19 cellular contexts compared by ENCODE assay signal in genomic region chr3:115633467-115633866, GRCh38. TPM values are rescaled to one million over a fixed set of nuclear protein-coding genes. Genes with fewer than 3 reads are reported as not detected.
"Had no signal": no experiment of that assay in that cellular context is flagged by ENCODE, and none has a peak within 500 bp of the region (broad histone marks: within the 10 kb centered on the region; RNA-seq: fewer than 3 reads in every experiment).

No MANE protein-coding gene starts in this region.

- H3K27ac Mint-ChIP-seq: activated CD4-positive, alpha-beta T cell treated with anti-CD3 and anti-CD28 coated beads, Interleukin-2, amount 10 ng/mL, durations not matched to agents 7 days and 5 days; activated CD8-positive, alpha-beta T cell treated with anti-CD3 and anti-CD28 coated beads, Interleukin-2, amount 10 ng/mL, durations not matched to agents 7 days and 5 days; activated naive CD8-positive, alpha-beta T cell treated with anti-CD3 and anti-CD28 coated beads, Interleukin-2, amount 10 ng/mL, durations not matched to agents 7 days and 5 days; activated T-cell treated with anti-CD3 and anti-CD28 coated beads, Interleukin-2, amount 50 U/mL, for 24 hours; activated T-helper 2 cell treated with anti-CD3 and anti-CD28 coated beads, Interferon-gamma antibody, Interleukin-2, Interleukin-4, amounts not matched to agents 10 μg/mL and 5 μg/mL and 100 μg/mL, durations not matched to agents 14 hours and 24 hours and 36 hours; naive thymus-derived CD4-positive, alpha-beta T cell; neural progenitor cell; stimulated activated naive CD8-positive, alpha-beta T cell treated with anti-CD3 and anti-CD28 coated beads, Interleukin-15, Interleukin-2, amounts not matched to agents 100 ng/mL and 50 ng/mL, for 24 hours had no signal

- H3K9ac ChIP-seq: neural progenitor cell had no signal

- H3K27me3 ChIP-seq: body of pancreas, neural progenitor cell, vagina had no signal

- DNase-seq: activated CD4-positive, alpha-beta T cell treated with anti-CD3 and anti-CD28 coated beads, Interleukin-2, amount 10 ng/mL, durations not matched to agents 7 days and 5 days; activated CD8-positive, alpha-beta T cell treated with anti-CD3 and anti-CD28 coated beads, Interleukin-2, amount 10 ng/mL, durations not matched to agents 7 days and 5 days; activated naive CD4-positive, alpha-beta T cell treated with Interleukin-2 at 50 U/mL for 16 hours; activated naive CD8-positive, alpha-beta T cell treated with anti-CD3 and anti-CD28 coated beads, Interleukin-2, amount 10 ng/mL, durations not matched to agents 7 days and 5 days; activated T-cell treated with anti-CD3 and anti-CD28 coated beads, Interleukin-2, amount 50 U/mL, for 24 hours; body of pancreas; left cardiac atrium; mesendoderm; naive thymus-derived CD4-positive, alpha-beta T cell; psoas muscle; right cardiac atrium; stimulated activated CD4-positive, alpha-beta T cell treated with anti-CD3 and anti-CD28 coated beads, Interleukin-2, amount 100 ng/mL, for 24 hours; transverse colon had no signal

- H3K36me3 ChIP-seq: neural progenitor cell, transverse colon, vagina had no signal

- H3K4me3 ChIP-seq: body of pancreas, hepatocyte, neural progenitor cell, psoas muscle, transverse colon, vagina had no signal

- FAIRE-seq: islet of Langerhans had no signal

- H3K36me3 Mint-ChIP-seq: naive thymus-derived CD4-positive, alpha-beta T cell had no signal

- H3K9me3 ChIP-seq: body of pancreas, psoas muscle, transverse colon, vagina had no signal

- ATAC-seq: activated CD8-positive, alpha-beta T cell treated with anti-CD3 and anti-CD28 coated beads, Interleukin-2, amount 10 ng/mL, durations not matched to agents 7 days and 5 days; body of pancreas; left cardiac atrium; naive thymus-derived CD4-positive, alpha-beta T cell; psoas muscle; right cardiac atrium had no signal

- H3K4me1 ChIP-seq: body of pancreas, psoas muscle, transverse colon, vagina had no signal

- H2AFZ ChIP-seq: hepatocyte, neural progenitor cell had no signal

- H3K9me3 Mint-ChIP-seq: activated T-cell treated with anti-CD3 and anti-CD28 coated beads, Interleukin-2, amount 50 U/mL, for 24 hours; activated T-helper 2 cell treated with anti-CD3 and anti-CD28 coated beads, Interferon-gamma antibody, Interleukin-2, Interleukin-4, amounts not matched to agents 10 μg/mL and 5 μg/mL and 100 μg/mL, durations not matched to agents 14 hours and 24 hours and 36 hours; neural progenitor cell; stimulated activated naive CD8-positive, alpha-beta T cell treated with anti-CD3 and anti-CD28 coated beads, Interleukin-15, Interleukin-2, amounts not matched to agents 100 ng/mL and 50 ng/mL, for 24 hours had no signal

- H3K4me3 Mint-ChIP-seq: activated CD4-positive, alpha-beta T cell treated with anti-CD3 and anti-CD28 coated beads, Interleukin-2, amount 10 ng/mL, durations not matched to agents 7 days and 5 days; activated CD8-positive, alpha-beta T cell treated with anti-CD3 and anti-CD28 coated beads, Interleukin-2, amount 10 ng/mL, durations not matched to agents 7 days and 5 days; activated naive CD8-positive, alpha-beta T cell treated with anti-CD3 and anti-CD28 coated beads, Interleukin-2, amount 10 ng/mL, durations not matched to agents 7 days and 5 days; activated T-cell treated with anti-CD3 and anti-CD28 coated beads, Interleukin-2, amount 50 U/mL, for 24 hours; naive thymus-derived CD4-positive, alpha-beta T cell; neural progenitor cell; stimulated activated naive CD8-positive, alpha-beta T cell treated with anti-CD3 and anti-CD28 coated beads, Interleukin-15, Interleukin-2, amounts not matched to agents 100 ng/mL and 50 ng/mL, for 24 hours had no signal

- H3K27ac ChIP-seq: body of pancreas, hepatocyte, neural progenitor cell, psoas muscle, transverse colon, vagina had no signal

- H3K79me2 ChIP-seq: hepatocyte had no signal

- H3K4me2 ChIP-seq: hepatocyte, neural progenitor cell had no signal

RNA-seq across cellular contexts. Expression of gene GAP43, which starts 10.2 kb away (rescaled TPM):
- polyA plus RNA-seq: naive thymus-derived CD4-positive, alpha-beta T cell had no signal
